In the genomic region with DNA sequence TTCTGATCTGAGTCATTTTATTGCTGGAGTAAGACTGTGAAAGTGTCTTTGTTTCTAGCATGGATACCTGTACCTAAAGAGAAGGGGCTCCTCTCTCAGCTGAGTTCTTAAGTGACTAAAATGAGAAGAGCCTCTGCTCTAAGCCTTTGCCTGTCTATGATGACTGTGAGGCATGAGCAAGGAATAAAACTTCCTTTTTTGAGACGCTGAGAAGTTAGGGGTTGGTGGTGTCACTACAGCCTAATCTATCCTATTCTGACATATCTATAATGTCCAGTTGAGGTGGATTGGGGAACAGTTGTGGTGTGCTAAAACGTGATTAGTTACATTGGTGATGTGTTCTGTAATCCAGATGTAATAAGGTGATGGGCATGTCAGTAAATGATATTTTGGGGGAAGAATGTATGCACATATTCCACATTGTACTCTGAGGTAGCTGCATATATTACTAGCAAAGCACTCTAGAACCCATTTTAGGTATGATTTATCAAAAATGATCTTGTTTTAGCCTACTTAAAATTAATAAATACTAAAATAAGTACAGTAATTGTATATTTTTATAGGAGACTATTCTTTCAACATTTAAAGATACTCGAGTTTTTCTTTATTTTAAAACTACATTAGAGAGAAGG, we compare ENCODE assay signal across 1 cellular context.
TF ChIP-seq lines count a peak whose summit lies in the region.

No MANE protein-coding gene starts in this region.

TF ChIP-seq in K562, 482 proteins besides CTCF, POLR2A, EP300 and RAD21 (continued from another document and continues in another):
- TF ChIP-seq MXD1 (CRISPR knock-in tag; IDR thresholded peaks at IDR 0.05; ENCODE audit: borderline replicate concordance, poor library complexity, severe bottlenecking) = no peak
- TF ChIP-seq ZNF668 (CRISPR knock-in tag; IDR thresholded peaks at IDR 0.05) = no peak
- TF ChIP-seq XRCC4 (IDR thresholded peaks at IDR 0.05; ENCODE audit: extremely low read depth, insufficient read depth, insufficient read length) = no peak
- TF ChIP-seq NFE2 (IDR thresholded peaks at IDR 0.05; ENCODE audit: low read depth) = peak; percentile 32; the same call in 1 of the 2 replicates
- peak; percentile 38 for TF ChIP-seq HDAC3 (IDR thresholded peaks at IDR 0.05; ENCODE audit: borderline replicate concordance, partially characterized antibody)
- peak; percentile 68; the same call in 1 of the 2 replicates for TF ChIP-seq LEF1 (IDR thresholded peaks at IDR 0.05)
- TF ChIP-seq, protein P1, sequence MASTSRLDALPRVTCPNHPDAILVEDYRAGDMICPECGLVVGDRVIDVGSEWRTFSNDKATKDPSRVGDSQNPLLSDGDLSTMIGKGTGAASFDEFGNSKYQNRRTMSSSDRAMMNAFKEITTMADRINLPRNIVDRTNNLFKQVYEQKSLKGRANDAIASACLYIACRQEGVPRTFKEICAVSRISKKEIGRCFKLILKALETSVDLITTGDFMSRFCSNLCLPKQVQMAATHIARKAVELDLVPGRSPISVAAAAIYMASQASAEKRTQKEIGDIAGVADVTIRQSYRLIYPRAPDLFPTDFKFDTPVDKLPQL (IDR thresholded peaks at IDR 0.05; ENCODE audit: extremely low read depth, insufficient read length) = no peak
- TF ChIP-seq, protein P2, sequence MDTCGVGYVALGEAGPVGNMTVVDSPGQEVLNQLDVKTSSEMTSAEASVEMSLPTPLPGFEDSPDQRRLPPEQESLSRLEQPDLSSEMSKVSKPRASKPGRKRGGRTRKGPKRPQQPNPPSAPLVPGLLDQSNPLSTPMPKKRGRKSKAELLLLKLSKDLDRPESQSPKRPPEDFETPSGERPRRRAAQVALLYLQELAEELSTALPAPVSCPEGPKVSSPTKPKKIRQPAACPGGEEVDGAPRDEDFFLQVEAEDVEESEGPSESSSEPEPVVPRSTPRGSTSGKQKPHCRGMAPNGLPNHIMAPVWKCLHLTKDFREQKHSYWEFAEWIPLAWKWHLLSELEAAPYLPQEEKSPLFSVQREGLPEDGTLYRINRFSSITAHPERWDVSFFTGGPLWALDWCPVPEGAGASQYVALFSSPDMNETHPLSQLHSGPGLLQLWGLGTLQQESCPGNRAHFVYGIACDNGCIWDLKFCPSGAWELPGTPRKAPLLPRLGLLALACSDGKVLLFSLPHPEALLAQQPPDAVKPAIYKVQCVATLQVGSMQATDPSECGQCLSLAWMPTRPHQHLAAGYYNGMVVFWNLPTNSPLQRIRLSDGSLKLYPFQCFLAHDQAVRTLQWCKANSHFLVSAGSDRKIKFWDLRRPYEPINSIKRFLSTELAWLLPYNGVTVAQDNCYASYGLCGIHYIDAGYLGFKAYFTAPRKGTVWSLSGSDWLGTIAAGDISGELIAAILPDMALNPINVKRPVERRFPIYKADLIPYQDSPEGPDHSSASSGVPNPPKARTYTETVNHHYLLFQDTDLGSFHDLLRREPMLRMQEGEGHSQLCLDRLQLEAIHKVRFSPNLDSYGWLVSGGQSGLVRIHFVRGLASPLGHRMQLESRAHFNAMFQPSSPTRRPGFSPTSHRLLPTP (IDR thresholded peaks at IDR 0.05; ENCODE audit: borderline replicate concordance, extremely low read depth, insufficient read length) = no peak
- TF ChIP-seq PML (IDR thresholded peaks at IDR 0.05; ENCODE audit: low read length) = peak; percentile 90
- no peak for TF ChIP-seq MCM5 (IDR thresholded peaks at IDR 0.05; ENCODE audit: low read depth)
- peak; percentile 22; the same call in 1 of the 2 replicates for TF ChIP-seq EP400 (IDR thresholded peaks at IDR 0.05)
- TF ChIP-seq ETS2 (tag; IDR thresholded peaks at IDR 0.05; ENCODE audit: borderline replicate concordance, poor library complexity, severe bottlenecking) = no peak
- TF ChIP-seq, protein P3, sequence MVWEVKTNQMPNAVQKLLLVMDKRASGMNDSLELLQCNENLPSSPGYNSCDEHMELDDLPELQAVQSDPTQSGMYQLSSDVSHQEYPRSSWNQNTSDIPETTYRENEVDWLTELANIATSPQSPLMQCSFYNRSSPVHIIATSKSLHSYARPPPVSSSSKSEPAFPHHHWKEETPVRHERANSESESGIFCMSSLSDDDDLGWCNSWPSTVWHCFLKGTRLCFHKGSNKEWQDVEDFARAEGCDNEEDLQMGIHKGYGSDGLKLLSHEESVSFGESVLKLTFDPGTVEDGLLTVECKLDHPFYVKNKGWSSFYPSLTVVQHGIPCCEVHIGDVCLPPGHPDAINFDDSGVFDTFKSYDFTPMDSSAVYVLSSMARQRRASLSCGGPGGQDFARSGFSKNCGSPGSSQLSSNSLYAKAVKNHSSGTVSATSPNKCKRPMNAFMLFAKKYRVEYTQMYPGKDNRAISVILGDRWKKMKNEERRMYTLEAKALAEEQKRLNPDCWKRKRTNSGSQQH (CRISPR knock-in tag; IDR thresholded peaks at IDR 0.05) = no peak
- no peak for TF ChIP-seq ZNF507 (tag; conservative IDR thresholded peaks at IDR 0.05)
- no peak for TF ChIP-seq TSC22D4 (tag; IDR thresholded peaks at IDR 0.05)
- TF ChIP-seq PHB2 (IDR thresholded peaks at IDR 0.05; ENCODE audit: low read depth) = peak; percentile 63; the same call in 1 of the 2 replicates
- TF ChIP-seq CBFA2T2 (conservative IDR thresholded peaks at IDR 0.05) = peak; percentile 92
- no peak for TF ChIP-seq CLOCK (CRISPR knock-in tag; IDR thresholded peaks at IDR 0.05; ENCODE audit: borderline replicate concordance)
- TF ChIP-seq ZNF12 (CRISPR knock-in tag; IDR thresholded peaks at IDR 0.05) = no peak
- no peak for TF ChIP-seq ZNF197 (CRISPR knock-in tag; IDR thresholded peaks at IDR 0.05; ENCODE audit: low read depth)
- TF ChIP-seq STAT5A (IDR thresholded peaks at IDR 0.05; ENCODE audit: borderline replicate concordance, low read length) = peak; percentile 89
- TF ChIP-seq, protein P4, sequence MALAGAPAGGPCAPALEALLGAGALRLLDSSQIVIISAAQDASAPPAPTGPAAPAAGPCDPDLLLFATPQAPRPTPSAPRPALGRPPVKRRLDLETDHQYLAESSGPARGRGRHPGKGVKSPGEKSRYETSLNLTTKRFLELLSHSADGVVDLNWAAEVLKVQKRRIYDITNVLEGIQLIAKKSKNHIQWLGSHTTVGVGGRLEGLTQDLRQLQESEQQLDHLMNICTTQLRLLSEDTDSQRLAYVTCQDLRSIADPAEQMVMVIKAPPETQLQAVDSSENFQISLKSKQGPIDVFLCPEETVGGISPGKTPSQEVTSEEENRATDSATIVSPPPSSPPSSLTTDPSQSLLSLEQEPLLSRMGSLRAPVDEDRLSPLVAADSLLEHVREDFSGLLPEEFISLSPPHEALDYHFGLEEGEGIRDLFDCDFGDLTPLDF (CRISPR knock-in tag; IDR thresholded peaks at IDR 0.05) = no peak
- no peak for TF ChIP-seq ZFX (CRISPR knock-in tag; IDR thresholded peaks at IDR 0.05)
- no peak for TF ChIP-seq ZHX1 (conservative IDR thresholded peaks at IDR 0.05; ENCODE audit: low read length)
- no peak for TF ChIP-seq FOXJ2 (tag; IDR thresholded peaks at IDR 0.05)
- no peak for TF ChIP-seq GTF2F1 (IDR thresholded peaks at IDR 0.05; ENCODE audit: low read depth, low read length)
- TF ChIP-seq POLR2B (IDR thresholded peaks at IDR 0.05; ENCODE audit: low read depth, partially characterized antibody) = peak; percentile 43
- no peak for TF ChIP-seq ZNF436 (CRISPR knock-in tag; IDR thresholded peaks at IDR 0.05)
- no peak for TF ChIP-seq HMG20B (CRISPR knock-in tag; IDR thresholded peaks at IDR 0.05)
- TF ChIP-seq NR1H2 (CRISPR knock-in tag; IDR thresholded peaks at IDR 0.05) = no peak
- no peak for TF ChIP-seq KDM4B (IDR thresholded peaks at IDR 0.05; ENCODE audit: borderline replicate concordance in 2 of 2, low read depth in 1 of 2)
- TF ChIP-seq ZNF655 (CRISPR knock-in tag; IDR thresholded peaks at IDR 0.05) = no peak
